8 cellular contexts compared by ENCODE assay signal in the genomic region with DNA sequence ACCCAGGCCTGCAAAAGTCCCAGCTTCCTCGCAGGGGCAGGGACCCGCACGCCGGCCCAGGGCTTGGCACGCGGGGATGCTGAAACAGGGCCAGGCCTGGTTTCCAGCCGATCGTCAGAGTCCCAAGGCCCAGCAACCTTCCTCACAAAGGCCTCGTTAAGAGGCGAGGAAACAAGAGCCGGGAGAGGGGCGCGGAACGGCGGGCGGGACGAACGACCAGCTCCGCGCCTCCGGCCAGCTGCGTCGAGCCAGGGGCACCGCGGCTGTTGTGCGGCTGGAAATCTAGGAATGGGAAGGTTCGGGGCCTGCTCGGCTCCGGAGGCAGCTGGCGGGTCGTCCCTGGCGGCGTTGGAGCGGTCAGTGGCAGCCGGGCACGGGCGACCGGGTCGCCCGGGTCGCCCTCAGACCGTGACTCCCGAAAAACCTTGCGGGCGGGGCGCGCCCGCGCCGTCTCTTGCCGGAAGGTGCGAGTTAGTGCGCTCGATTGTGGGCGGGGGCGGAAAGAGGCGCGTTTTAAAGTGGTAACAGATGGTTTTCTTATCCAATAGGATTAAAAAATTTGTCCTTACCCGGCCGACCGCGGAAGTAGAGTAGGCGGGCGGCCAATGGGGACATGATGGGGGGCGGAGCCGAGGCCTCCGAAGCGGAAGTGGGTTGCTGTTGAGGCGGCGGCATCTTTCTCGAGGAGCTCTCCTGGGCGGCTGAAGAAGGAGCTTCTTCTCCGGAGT. TPM values are rescaled to one million over a fixed set of nuclear protein-coding genes. Genes with fewer than 3 reads are reported as not detected.
DNase-seq lines count a peak whose midpoint lies in the region; ATAC-seq and TF ChIP-seq lines count a peak whose summit lies in the region.

A gene with protein sequence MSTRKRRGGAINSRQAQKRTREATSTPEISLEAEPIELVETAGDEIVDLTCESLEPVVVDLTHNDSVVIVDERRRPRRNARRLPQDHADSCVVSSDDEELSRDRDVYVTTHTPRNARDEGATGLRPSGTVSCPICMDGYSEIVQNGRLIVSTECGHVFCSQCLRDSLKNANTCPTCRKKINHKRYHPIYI (plus strand): TSS at position 643 of the 728 bp plus-strand sequence. CDS start 21,388 bp downstream, outside the sequence.

- H3K4me3 ChIP-seq in BE2C (ENCODE audit: low read depth, low read length) (peak within 1 kb of the TSS; percentile 99), colonic mucosa (peak within 1 kb of the TSS; percentile 98)

- H3K36me3 ChIP-seq in BE2C (peaks cover 35% of the 10 kb centered on the region), colonic mucosa (peaks cover 8% of the 10 kb centered on the region)

- ATAC-seq in HG03460 (IDR thresholded peaks at IDR 0.05; ENCODE audit: unreplicated experiment) (peak; percentile 72), left colon (peak; percentile 89)

- H3K9ac ChIP-seq in colonic mucosa (ENCODE audit: low read depth in 2 of 2, low read length in 2 of 2) = peak within 1 kb of the TSS; percentile 93 to 96

- TF ChIP-seq CTCF in BE2C (IDR thresholded peaks at IDR 0.05; ENCODE audit: low read depth, low read length) (no peak), colonic mucosa (IDR thresholded peaks at IDR 0.05) (no peak)

- peak within 1 kb of the TSS; percentile 96 for H3K27ac ChIP-seq in colonic mucosa

- peak; percentile 96 for DNase-seq in BE2C
- DNase-seq in GM19240 (ENCODE audit: insufficient read length, low spot score) = peak; percentile 97
- peak; percentile 94 to 98 for DNase-seq in NCI-H526 (lab: John Stamatoyannopoulos, UW)
- DNase-seq in activated CD4-positive, alpha-beta T cell treated with anti-CD3 and anti-CD28 coated beads for 48 hours = peak; percentile 97
- peak; percentile 98 for DNase-seq in colonic mucosa
- peak; percentile 98 for DNase-seq in left colon
- peak; percentile 97 for DNase-seq in stimulated activated CD4-positive, alpha-beta T cell treated with anti-CD3 and anti-CD28 coated beads, Interleukin-1b, Interleukin-23, amount 100 ng/mL, for 48 hours

- intact Hi-C loops in colonic mucosa (cut with DNase I) = no loop called here
- intact Hi-C loops in left colon (cut with DNase I, micrococcal nuclease) = loop anchor here in 1 of 2 donors (10.0 kb wide), 1 partner anchor 204 kb away; a partner anchor contains a TSS

- H3K27me3 ChIP-seq in BE2C (no peaks in the 10 kb centered on the region), colonic mucosa (no peaks in the 10 kb centered on the region)

- H3K4me1 ChIP-seq in BE2C (no peaks in the 10 kb centered on the region), colonic mucosa (peaks cover 14% of the 10 kb centered on the region)

- H3K9me3 ChIP-seq in BE2C (no peaks in the 10 kb centered on the region), colonic mucosa (no peaks in the 10 kb centered on the region)

RNA-seq across cellular contexts. Expression of the gene that starts here (rescaled TPM):
- 49.0 TPM for polyA plus RNA-seq in BE2C (2012; ENCODE audit: insufficient read depth, insufficient read length, low read depth)
- total RNA-seq in colonic mucosa (10 to 100 TPM; 50.1 to 51.1 TPM), left colon (10 to 100 TPM; 45.6 to 47.4 TPM)

Comparison
In these comparisons a context has a peak if more than half of its experiments do, and no peak if none do; other contexts are left out.
1. Peak in every context shown above with its lines: DNase-seq, ATAC-seq, H3K4me3 ChIP-seq and H3K27ac ChIP-seq.